In genomic region chr3:129117134-129117533, GRCh38 we compare ENCODE assay signal across 20 cellular contexts. TPM values are rescaled to one million over a fixed set of nuclear protein-coding genes. Genes with fewer than 3 reads are reported as not detected.
DNase-seq lines count a peak whose midpoint lies in the region; ATAC-seq and TF ChIP-seq lines count a peak whose summit lies in the region.
"Had no signal": no experiment of that assay in that cellular context is flagged by ENCODE, and none has a peak within 500 bp of the region (broad histone marks: within the 10 kb centered on the region; RNA-seq: fewer than 3 reads in every experiment).

No MANE protein-coding gene starts in this region.

- intact Hi-C loops in vagina (cut with DNase I) = no loop called here

- no peak for ATAC-seq in activated naive CD8-positive, alpha-beta T cell treated with anti-CD3 and anti-CD28 coated beads, Interleukin-2, amount 50 U/mL, for 24 hours
- ATAC-seq in natural killer cell treated with Interleukin-12 subunit alpha and Interleukin-12 subunit beta and Interleukin-15 and Interleukin-18, amount 100 ng/mL, for 72 hours = no peak

- H3K4me1 ChIP-seq in Loucy (ENCODE audit: insufficient read depth, low read length, poor library complexity, severe bottlenecking) = peaks cover 50% of the 10 kb centered on the region
- peaks cover 28% of the 10 kb centered on the region for H3K4me1 ChIP-seq in vagina

- peak overlapping the region; percentile 77 for H3K4me2 ChIP-seq in Loucy (ENCODE audit: low read depth, low read length, poor library complexity, severe bottlenecking)

- no peaks in the 10 kb centered on the region for H3K9me3 Mint-ChIP-seq in activated CD4-positive, alpha-beta T cell treated with anti-CD3 and anti-CD28 coated beads, Interleukin-2, amount 10 ng/mL, durations not matched to agents 7 days and 5 days
- no peaks in the 10 kb centered on the region for H3K9me3 Mint-ChIP-seq in activated naive CD8-positive, alpha-beta T cell treated with anti-CD3 and anti-CD28 coated beads, Interleukin-2, amount 50 U/mL, for 24 hours
- H3K9me3 Mint-ChIP-seq in natural killer cell treated with Interleukin-12 subunit alpha and Interleukin-12 subunit beta and Interleukin-15 and Interleukin-18, amount 100 ng/mL, for 72 hours = no peaks in the 10 kb centered on the region
- H3K9me3 Mint-ChIP-seq: memory B cell had no signal

- no peaks in the 10 kb centered on the region for H3K27me3 Mint-ChIP-seq in activated CD4-positive, alpha-beta T cell treated with anti-CD3 and anti-CD28 coated beads, Interleukin-2, amount 10 ng/mL, durations not matched to agents 7 days and 5 days
- H3K27me3 Mint-ChIP-seq in activated naive CD8-positive, alpha-beta T cell treated with anti-CD3 and anti-CD28 coated beads, Interleukin-2, amount 50 U/mL, for 24 hours = no peaks in the 10 kb centered on the region
- no peaks in the 10 kb centered on the region for H3K27me3 Mint-ChIP-seq in natural killer cell treated with Interleukin-12 subunit alpha and Interleukin-12 subunit beta and Interleukin-15 and Interleukin-18, amount 100 ng/mL, for 72 hours
- H3K27me3 Mint-ChIP-seq: memory B cell had no signal

- peak overlapping the region; percentile 98 for H3K27ac Mint-ChIP-seq in activated CD4-positive, alpha-beta T cell treated with anti-CD3 and anti-CD28 coated beads, Interleukin-2, amount 10 ng/mL, durations not matched to agents 7 days and 5 days
- peak overlapping the region; percentile 89 for H3K27ac Mint-ChIP-seq in activated naive CD8-positive, alpha-beta T cell treated with anti-CD3 and anti-CD28 coated beads, Interleukin-2, amount 50 U/mL, for 24 hours
- peak overlapping the region; percentile 95 for H3K27ac Mint-ChIP-seq in natural killer cell treated with Interleukin-12 subunit alpha and Interleukin-12 subunit beta and Interleukin-15 and Interleukin-18, amount 100 ng/mL, for 72 hours
- H3K27ac Mint-ChIP-seq: memory B cell had no signal

- H3K4me1 Mint-ChIP-seq in activated CD4-positive, alpha-beta T cell treated with anti-CD3 and anti-CD28 coated beads, Interleukin-2, amount 10 ng/mL, durations not matched to agents 7 days and 5 days = peaks cover 65% of the 10 kb centered on the region
- peaks cover 83% of the 10 kb centered on the region for H3K4me1 Mint-ChIP-seq in activated naive CD8-positive, alpha-beta T cell treated with anti-CD3 and anti-CD28 coated beads, Interleukin-2, amount 50 U/mL, for 24 hours
- peaks cover 56 to 57% of the 10 kb centered on the region in 2 donors for H3K4me1 Mint-ChIP-seq in natural killer cell treated with Interleukin-12 subunit alpha and Interleukin-12 subunit beta and Interleukin-15 and Interleukin-18, amount 100 ng/mL, for 72 hours (ENCODE audit: low read depth in 2 of 2)

- H3K9me2 ChIP-seq in Loucy (replicated peaks; ENCODE audit: low read depth, low read length) = no peaks in the 10 kb centered on the region

- no peak overlapping the region for H3K4me3 ChIP-seq in Loucy (ENCODE audit: low read length, poor library complexity, severe bottlenecking)
- H3K4me3 ChIP-seq in vagina = no peak overlapping the region

- H3K36me3 ChIP-seq in Loucy (ENCODE audit: insufficient read depth, low read length) (no peaks in the 10 kb centered on the region), vagina (peaks cover 0 to 6% of the 10 kb centered on the region in 2 donors)
- H3K36me3 ChIP-seq: WERI-Rb-1 had no signal

- H3K27me3 ChIP-seq in Loucy (ENCODE audit: insufficient read depth, low read length, poor library complexity, severe bottlenecking) (no peaks in the 10 kb centered on the region), vagina (no peaks in the 10 kb centered on the region)

- POLR2A ChIA-PET in activated CD4-positive, alpha-beta T cell treated with anti-CD3 and anti-CD28 coated beads, Interleukin-2, amount 10 ng/mL, durations not matched to agents 7 days and 5 days (lab: Charles Lee) = no interaction called here

- no peaks in the 10 kb centered on the region for H3K9me3 ChIP-seq in Loucy (ENCODE audit: insufficient read depth, low read depth, low read length)
- no peaks in the 10 kb centered on the region for H3K9me3 ChIP-seq in vagina

- H3K27ac ChIP-seq in vagina = no peak overlapping the region

- peaks cover 5% of the 10 kb centered on the region for H4K20me1 ChIP-seq in Loucy (ENCODE audit: insufficient read depth, low read length, poor library complexity, severe bottlenecking)

- H3K79me2 ChIP-seq in Loucy (ENCODE audit: insufficient read depth, low read length) = peaks cover 52% of the 10 kb centered on the region

- no peak for TF ChIP-seq POLR2A in vagina (IDR thresholded peaks at IDR 0.05)

- peaks cover 74% of the 10 kb centered on the region for H3K36me3 Mint-ChIP-seq in activated CD4-positive, alpha-beta T cell treated with anti-CD3 and anti-CD28 coated beads, Interleukin-2, amount 10 ng/mL, durations not matched to agents 7 days and 5 days (ENCODE audit: low read depth)
- H3K36me3 Mint-ChIP-seq in activated naive CD8-positive, alpha-beta T cell treated with anti-CD3 and anti-CD28 coated beads, Interleukin-2, amount 50 U/mL, for 24 hours (ENCODE audit: low read depth) = peaks cover 40% of the 10 kb centered on the region
- H3K36me3 Mint-ChIP-seq in natural killer cell treated with Interleukin-12 subunit alpha and Interleukin-12 subunit beta and Interleukin-15 and Interleukin-18, amount 100 ng/mL, for 72 hours = peaks cover 7% of the 10 kb centered on the region

- no peaks in the 10 kb centered on the region for H3F3A ChIP-seq in Loucy (ENCODE audit: low read depth)

- DNase-seq in activated CD4-positive, alpha-beta T cell treated with anti-CD3 and anti-CD28 coated beads, Interleukin-2, amount 10 ng/mL, durations not matched to agents 7 days and 5 days = no peak
- no peak for DNase-seq in activated CD4-positive, alpha-beta T cell treated with anti-CD3 and anti-CD28 coated beads for 48 hours
- no peak for DNase-seq in activated naive CD8-positive, alpha-beta T cell treated with anti-CD3 and anti-CD28 coated beads, Interleukin-2, amount 50 U/mL, for 24 hours
- DNase-seq in natural killer cell treated with Interleukin-12 subunit alpha and Interleukin-12 subunit beta and Interleukin-15 and Interleukin-18, amount 100 ng/mL, for 72 hours (ENCODE audit: low spot score) = no peak
- DNase-seq in NCI-H526 treated with DMSO at 0.1 percent for 48 hours (lab: John Stamatoyannopoulos, UW) (no peak), NCI-H510A (lab: John Stamatoyannopoulos, UW) (no peak), vagina (ENCODE audit: extremely low spot score in 2 of 2) (no peak)
- DNase-seq: amniotic stem cell; HCEC 1CT; islet precursor cell; NCI-H1694 treated with DMSO at 0.1 percent for 48 hours; NCI-H345; retina; stimulated activated naive CD4-positive, alpha-beta T cell treated with Interleukin-2 at 50 U/mL for 16 hours had no signal

- peak overlapping the region; percentile 92 for H3K4me3 Mint-ChIP-seq in activated CD4-positive, alpha-beta T cell treated with anti-CD3 and anti-CD28 coated beads, Interleukin-2, amount 10 ng/mL, durations not matched to agents 7 days and 5 days
- peak overlapping the region; percentile 91 for H3K4me3 Mint-ChIP-seq in activated naive CD8-positive, alpha-beta T cell treated with anti-CD3 and anti-CD28 coated beads, Interleukin-2, amount 50 U/mL, for 24 hours
- peak overlapping the region; percentile 96 for H3K4me3 Mint-ChIP-seq in natural killer cell treated with Interleukin-12 subunit alpha and Interleukin-12 subunit beta and Interleukin-15 and Interleukin-18, amount 100 ng/mL, for 72 hours
- H3K4me3 Mint-ChIP-seq: memory B cell had no signal

- TF ChIP-seq CTCF in Loucy (conservative IDR thresholded peaks at IDR 0.05; ENCODE audit: low read length) (no peak), vagina (IDR thresholded peaks at IDR 0.05) (no peak)

- H3K9ac ChIP-seq in Loucy (ENCODE audit: low read depth, low read length, poor library complexity, severe bottlenecking) = peak overlapping the region; percentile 20

- CTCF ChIA-PET in activated CD4-positive, alpha-beta T cell treated with anti-CD3 and anti-CD28 coated beads, Interleukin-2, amount 10 ng/mL, durations not matched to agents 7 days and 5 days (lab: Charles Lee) = interaction anchor here (0.6 to 4.7 kb wide), 5 partner anchors 15 to 108 kb away, joined by 3 to 22 read pairs (median 5); no protein-coding TSS in a partner anchor

- no peak overlapping the region for H2AFZ ChIP-seq in Loucy (ENCODE audit: low read length)

RNA-seq across cellular contexts. Expression of gene RAB43, which starts 4.5 kb away (rescaled TPM):
- 10 to 100 TPM; 52.0 to 59.1 TPM for total RNA-seq in activated CD4-positive, alpha-beta T cell treated with anti-CD3 and anti-CD28 coated beads, Interleukin-2, amount 10 ng/mL, durations not matched to agents 7 days and 5 days
- 10 to 100 TPM; 50.7 to 53.9 TPM for total RNA-seq in natural killer cell treated with Interleukin-12 subunit alpha and Interleukin-12 subunit beta and Interleukin-15 and Interleukin-18, amount 100 ng/mL, for 72 hours
- 8.6 TPM for total RNA-seq in vagina

RNA-seq across cellular contexts. Expression of gene ISY1, which starts 43.7 kb away (rescaled TPM):
- total RNA-seq in activated CD4-positive, alpha-beta T cell treated with anti-CD3 and anti-CD28 coated beads, Interleukin-2, amount 10 ng/mL, durations not matched to agents 7 days and 5 days = 10 to 100 TPM; 56.9 to 60.9 TPM
- total RNA-seq in natural killer cell treated with Interleukin-12 subunit alpha and Interleukin-12 subunit beta and Interleukin-15 and Interleukin-18, amount 100 ng/mL, for 72 hours = 10 to 100 TPM; 54.7 to 59.7 TPM
- 16.2 TPM for total RNA-seq in vagina

RNA-seq across cellular contexts. Expression of gene GP9, which starts 56.6 kb away (rescaled TPM):
- not detected for total RNA-seq in activated CD4-positive, alpha-beta T cell treated with anti-CD3 and anti-CD28 coated beads, Interleukin-2, amount 10 ng/mL, durations not matched to agents 7 days and 5 days
- under 1 TPM in 1 of 2 donors, not detected in 1; 0.45 TPM for total RNA-seq in natural killer cell treated with Interleukin-12 subunit alpha and Interleukin-12 subunit beta and Interleukin-15 and Interleukin-18, amount 100 ng/mL, for 72 hours
- not detected for total RNA-seq in vagina
- total RNA-seq: A673, HT-29, MCF 10A had no signal
